9 cellular contexts compared by ENCODE assay signal in genomic region chr1:28111157-28111556, GRCh38. TPM values are rescaled to one million over a fixed set of nuclear protein-coding genes. Genes with fewer than 3 reads are reported as not detected.
DNase-seq lines count a peak whose midpoint lies in the region; TF ChIP-seq lines count a peak whose summit lies in the region.
"Had no signal": no experiment of that assay in that cellular context is flagged by ENCODE, and none has a peak within 500 bp of the region (broad histone marks: within the 10 kb centered on the region; RNA-seq: fewer than 3 reads in every experiment).

No MANE protein-coding gene starts in this region.

- H3K27ac Mint-ChIP-seq in nephron progenitor cell: no peak overlapping the region

- no peaks in the 10 kb centered on the region for H3K36me3 ChIP-seq in GM23248 (ENCODE audit: low read depth)

- DNase-seq in AML-193 (lab: John Stamatoyannopoulos, UW) (peak; percentile 86 to 95), GM23248 (peak; percentile 25), SIG-M5 (lab: John Stamatoyannopoulos, UW) (peak; percentile 83), epithelial cell of prostate (ENCODE audit: low read depth, low spot score) (no peak), nephron progenitor cell (no peak), hypothalamus (lab: John Stamatoyannopoulos, UW) (no peak), NCI-H1105 (lab: John Stamatoyannopoulos, UW) (no peak), NCI-H1694 treated with DMSO at 0.1 percent for 48 hours (lab: John Stamatoyannopoulos, UW) (no peak)
- DNase-seq: SHP77 had no signal

- in situ Hi-C loops in GM23248 (cut with MboI): no loop called here

- no peaks in the 10 kb centered on the region for H3K9me3 Mint-ChIP-seq in nephron progenitor cell

- H2AFZ ChIP-seq in GM23248: 0 out of 2 replicates have a peak overlapping the region, but pooled peaks have one; percentile 14

- H3K79me2 ChIP-seq in GM23248 (ENCODE audit: insufficient read depth): no peaks in the 10 kb centered on the region

- no peaks in the 10 kb centered on the region for H3K9me2 ChIP-seq in GM23248 (ENCODE audit: insufficient read depth)

- H3F3A ChIP-seq in GM23248 (ENCODE audit: insufficient read depth): no peaks in the 10 kb centered on the region

- WGBS in GM23248 (ENCODE audit: low coverage in 1 of 2, low lambda C conversion rate in 2 of 2, missing lambda C conversion rate in 2 of 2), 2 experiments: 95 to 96% methylated on average over 2 of the region's 2 CpGs

- TF ChIP-seq CTCF in nephron progenitor cell (IDR thresholded peaks at IDR 0.05): no peak

- no peaks in the 10 kb centered on the region for H3K36me3 Mint-ChIP-seq in nephron progenitor cell (ENCODE audit: low read depth)

- no peak overlapping the region for H3K9ac ChIP-seq in GM23248

- H3K4me1 ChIP-seq in GM23248 (ENCODE audit: insufficient read depth): peaks cover 10% of the 10 kb centered on the region; the same call in 1 of the 2 replicates

- H3K27ac ChIP-seq in GM23248 (no peak overlapping the region), epithelial cell of prostate (peak overlapping the region; percentile 81)

- no peaks in the 10 kb centered on the region for H3K4me1 Mint-ChIP-seq in nephron progenitor cell

- no peak overlapping the region for H3K4me2 ChIP-seq in GM23248 (ENCODE audit: unreplicated experiment)

- H3K9me3 ChIP-seq in GM23248 (ENCODE audit: low read depth): no peaks in the 10 kb centered on the region

- H3K27me3 Mint-ChIP-seq in nephron progenitor cell (ENCODE audit: low read depth, poor library complexity): peaks cover 18% of the 10 kb centered on the region

- no peaks in the 10 kb centered on the region for H4K20me1 ChIP-seq in GM23248 (ENCODE audit: insufficient read depth)

- no peaks in the 10 kb centered on the region for H3K27me3 ChIP-seq in GM23248 (replicated peaks; ENCODE audit: insufficient read depth)

- no peak overlapping the region for H3K4me3 Mint-ChIP-seq in nephron progenitor cell

- no peak overlapping the region for H3K4me3 ChIP-seq in GM23248

RNA-seq across cellular contexts. Expression of gene EYA3, which starts 22.7 kb away (rescaled TPM):
- total RNA-seq in GM23248 (2014; rRNA removed; shearing (Covaris generic)): 16.9 and 19.2 TPM in 2 replicates
- 8.6 and 9.1 TPM in 2 replicates for polyA plus RNA-seq in GM23248 (2016; fragmentation: Nextera tagmentation; extraction: Ambion mirVana)

Comparison
In these comparisons a context has a peak if more than half of its experiments do, and no peak if none do; other contexts are left out.
1. DNase-seq: peak in AML-193 (2 of 2), GM23248 (single experiment) and SIG-M5 (single experiment); none in epithelial cell of prostate (single experiment), nephron progenitor cell (single experiment), hypothalamus (0 of 51), NCI-H1105 (single experiment) and NCI-H1694 treated with DMSO at 0.1 percent for 48 hours (single experiment).